27 cellular contexts compared by ENCODE assay signal in genomic region chrX:40444133-40444532, GRCh38.
"Had no signal": no experiment of that assay in that cellular context is flagged by ENCODE, and none has a peak within 500 bp of the region (broad histone marks: within the 10 kb centered on the region; RNA-seq: fewer than 3 reads in every experiment).

No MANE protein-coding gene starts in this region.

- H2AFZ ChIP-seq: parathyroid adenoma had no signal

- H3K4me1 ChIP-seq: parathyroid adenoma, psoas muscle, right lobe of liver, sigmoid colon, tibial nerve, upper lobe of left lung, vagina had no signal

- H3K4me3 Mint-ChIP-seq: natural killer cell; nephron; stimulated activated effector memory CD8-positive, alpha-beta T cell treated with anti-CD3 and anti-CD28 coated beads, Interleukin-12 subunit alpha, Interleukin-12 subunit beta, amount 100 ng/mL, for 72 hours; stimulated activated naive B cell treated with anti-CD40 and anti-IgM and Interleukin-4, amounts not matched to agents 10 μg/mL and 1 μg/mL and 100 μg/mL, for 72 hours; stimulated activated naive CD8-positive, alpha-beta T cell treated with anti-CD3 and anti-CD28 coated beads, Interleukin-15, Interleukin-2, amounts not matched to agents 100 ng/mL and 50 ng/mL, for 24 hours had no signal

- ATAC-seq: natural killer cell; psoas muscle; right cardiac atrium; right lobe of liver; stimulated activated effector memory CD8-positive, alpha-beta T cell treated with anti-CD3 and anti-CD28 coated beads, Interleukin-12 subunit alpha, Interleukin-12 subunit beta, amount 100 ng/mL, for 72 hours; stimulated activated naive B cell treated with anti-CD40 and anti-IgM and Interleukin-4, amounts not matched to agents 10 μg/mL and 1 μg/mL and 100 μg/mL, for 72 hours had no signal

- H3K27ac Mint-ChIP-seq: natural killer cell; nephron; progenitor cell of endocrine pancreas; stimulated activated effector memory CD8-positive, alpha-beta T cell treated with anti-CD3 and anti-CD28 coated beads, Interleukin-12 subunit alpha, Interleukin-12 subunit beta, amount 100 ng/mL, for 72 hours; stimulated activated naive B cell treated with anti-CD40 and anti-IgM and Interleukin-4, amounts not matched to agents 10 μg/mL and 1 μg/mL and 100 μg/mL, for 72 hours; stimulated activated naive CD8-positive, alpha-beta T cell treated with anti-CD3 and anti-CD28 coated beads, Interleukin-15, Interleukin-2, amounts not matched to agents 100 ng/mL and 50 ng/mL, for 24 hours had no signal

- H3K36me3 Mint-ChIP-seq: natural killer cell; stimulated activated effector memory CD8-positive, alpha-beta T cell treated with anti-CD3 and anti-CD28 coated beads, Interleukin-12 subunit alpha, Interleukin-12 subunit beta, amount 100 ng/mL, for 72 hours; stimulated activated naive B cell treated with anti-CD40 and anti-IgM and Interleukin-4, amounts not matched to agents 10 μg/mL and 1 μg/mL and 100 μg/mL, for 72 hours had no signal

- H3K9me3 Mint-ChIP-seq: natural killer cell; stimulated activated effector memory CD8-positive, alpha-beta T cell treated with anti-CD3 and anti-CD28 coated beads, Interleukin-12 subunit alpha, Interleukin-12 subunit beta, amount 100 ng/mL, for 72 hours; stimulated activated naive B cell treated with anti-CD40 and anti-IgM and Interleukin-4, amounts not matched to agents 10 μg/mL and 1 μg/mL and 100 μg/mL, for 72 hours; stimulated activated naive CD8-positive, alpha-beta T cell treated with anti-CD3 and anti-CD28 coated beads, Interleukin-15, Interleukin-2, amounts not matched to agents 100 ng/mL and 50 ng/mL, for 24 hours had no signal

- H3K27me3 Mint-ChIP-seq: progenitor cell of endocrine pancreas; stimulated activated naive CD8-positive, alpha-beta T cell treated with anti-CD3 and anti-CD28 coated beads, Interleukin-15, Interleukin-2, amounts not matched to agents 100 ng/mL and 50 ng/mL, for 24 hours had no signal

- DNase-seq: natural killer cell; occipital lobe; ovary; posterior cingulate gyrus; psoas muscle; right cardiac atrium; right lobe of liver; sigmoid colon; small intestine; stimulated activated CD4-positive, alpha-beta T cell treated with anti-CD3 and anti-CD28 coated beads, Interleukin-15, amount 100 ng/mL, for 24 hours; stimulated activated CD4-positive, alpha-beta T cell treated with anti-CD3 and anti-CD28 coated beads, Interleukin-2, amount 100 ng/mL, for 24 hours; stimulated activated CD4-positive, alpha-beta T cell treated with anti-CD3 and anti-CD28 coated beads, Interleukin-2, amount 100 ng/mL, for 48 hours; stimulated activated CD4-positive, alpha-beta T cell treated with anti-CD3 and anti-CD28 coated beads, Interleukin-4, amount 100 ng/mL, for 24 hours; stimulated activated naive B cell treated with anti-CD40 and anti-IgM and Interleukin-4, amounts not matched to agents 10 μg/mL and 1 μg/mL and 100 μg/mL, for 72 hours; stimulated activated naive CD4-positive, alpha-beta T cell treated with Interleukin-2 at 50 U/mL for 16 hours; stomach; trophoblast cell; upper lobe of left lung had no signal

- H3K36me3 ChIP-seq: ovary, right lobe of liver, sigmoid colon, stomach, thoracic aorta, thyroid gland, tibial nerve, upper lobe of left lung, vagina had no signal

- H3K27me3 ChIP-seq: ovary, sigmoid colon, stomach, thyroid gland, upper lobe of left lung, vagina had no signal

- H3K4me3 ChIP-seq: ovary, psoas muscle, right lobe of liver, sigmoid colon, stomach, thoracic aorta, thyroid gland, tibial nerve, upper lobe of left lung, vagina had no signal

- H3K9me3 ChIP-seq: ovary, psoas muscle, right lobe of liver, sigmoid colon, stomach, thoracic aorta, thyroid gland, tibial nerve, upper lobe of left lung, vagina had no signal

- H3K9ac ChIP-seq: parathyroid adenoma had no signal

- H3K27ac ChIP-seq: ovary, parathyroid adenoma, psoas muscle, right lobe of liver, sigmoid colon, stomach, thoracic aorta, thyroid gland, tibial nerve, upper lobe of left lung, vagina had no signal

- H3K79me2 ChIP-seq: parathyroid adenoma had no signal
